ENCODE assay signal across 8 cellular contexts in the genomic region with DNA sequence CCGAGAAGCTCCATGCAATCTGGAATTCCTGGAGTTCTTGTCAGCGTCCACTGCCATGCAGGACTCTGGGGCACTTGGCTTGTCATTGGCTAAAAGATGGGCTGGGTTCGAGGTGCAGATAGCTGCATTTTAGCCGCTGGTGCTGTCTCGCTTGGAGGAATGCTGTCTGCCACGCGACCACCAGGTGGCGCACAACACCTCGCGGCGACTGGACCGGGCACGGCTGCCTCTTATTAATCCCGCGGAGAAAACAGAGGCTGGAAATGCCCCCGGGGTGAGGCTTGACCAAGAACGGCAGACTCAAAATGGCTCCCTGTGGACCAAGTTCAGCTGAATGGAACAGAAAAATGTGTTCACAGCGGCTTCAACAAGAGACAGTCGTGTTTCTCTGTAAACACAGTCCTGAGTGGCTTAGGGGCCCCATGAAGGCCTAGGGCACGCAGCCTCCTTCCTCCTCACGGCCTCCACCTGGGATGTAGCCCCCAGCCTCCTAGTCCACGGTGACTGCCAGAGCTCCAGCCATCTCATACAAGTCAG. TPM values are rescaled to one million over a fixed set of nuclear protein-coding genes. Genes with fewer than 3 reads are reported as not detected.
DNase-seq lines count a peak whose midpoint lies in the region; ATAC-seq and TF ChIP-seq lines count a peak whose summit lies in the region.

No MANE protein-coding gene starts in this region.

- peak; percentile 96 for TF ChIP-seq CTCF in GM12875 (IDR thresholded peaks at IDR 0.05; ENCODE audit: borderline replicate concordance, insufficient read depth, low read depth, low read length)
- peak; percentile 96 for TF ChIP-seq CTCF in lower lobe of right lung (IDR thresholded peaks at IDR 0.05)

- no peak overlapping the region for H3K27ac ChIP-seq in lower lobe of right lung

- H3K9me3 ChIP-seq in lower lobe of right lung = peaks cover 1% of the 10 kb centered on the region

- H3K36me3 ChIP-seq in lower lobe of right lung = no peaks in the 10 kb centered on the region

- H3K4me1 ChIP-seq in lower lobe of right lung = no peaks in the 10 kb centered on the region

- ATAC-seq in HG02798 (IDR thresholded peaks at IDR 0.05; ENCODE audit: poor library complexity, unreplicated experiment) (peak; percentile 63), lower lobe of right lung (peak; percentile 81 to 87), HG03442 (IDR thresholded peaks at IDR 0.05; ENCODE audit: unreplicated experiment) (no peak)

- intact Hi-C loops in lower lobe of right lung (cut with DNase I) = no loop called here

- H3K4me3 ChIP-seq in GM12875 (ENCODE audit: low read depth, low read length) = no peak overlapping the region
- H3K4me3 ChIP-seq in lower lobe of right lung = no peak overlapping the region

- H3K27me3 ChIP-seq in lower lobe of right lung (ENCODE audit: low read depth) = peaks cover 50% of the 10 kb centered on the region

- DNase-seq in NCI-H2227 treated with DMSO at 0.1 percent for 48 hours (lab: John Stamatoyannopoulos, UW) (peak; percentile 67), dermis microvascular lymphatic vessel endothelial cell (ENCODE audit: low read depth in 2 of 2) (peak; percentile 23 to 57), lower lobe of right lung (peak; percentile 87)
- peak; percentile 76 to 78 for DNase-seq in activated CD4-positive, alpha-beta T cell treated with anti-CD3 and anti-CD28 coated beads, Interleukin-2, amount 50 U/mL, for 4 hours
- peak; percentile 59 for DNase-seq in stimulated activated CD8-positive, alpha-beta memory T cell treated with anti-CD3 and anti-CD28 coated beads, Interleukin-12 subunit alpha, Interleukin-12 subunit beta, amount 100 ng/mL, for 4 hours (ENCODE audit: low read depth)

RNA-seq across cellular contexts. Expression of a gene that starts 46.2 kb away (rescaled TPM):
- not detected in 2 replicates for total RNA-seq in dermis microvascular lymphatic vessel endothelial cell
- total RNA-seq in lower lobe of right lung = 1.7 TPM
